In genomic region chr2:233363744-233364235, GRCh38 we compare ENCODE assay signal across 1 cellular context.
TF ChIP-seq lines count a peak whose summit lies in the region.

No MANE protein-coding gene starts in this region.

TF ChIP-seq in WTC11, 78 proteins besides CTCF, POLR2A, EP300 and RAD21 (continued from another document):
- no peak for TF ChIP-seq ZNF281 (CRISPR knock-in tag; IDR thresholded peaks at IDR 0.05)
- TF ChIP-seq RORB (CRISPR knock-in tag; IDR thresholded peaks at IDR 0.05): no peak
